9 cellular contexts compared by ENCODE assay signal in genomic region chr4:123478859-123479345, GRCh38.
DNase-seq lines count a peak whose midpoint lies in the region; ATAC-seq and TF ChIP-seq lines count a peak whose summit lies in the region.
"Had no signal": no experiment of that assay in that cellular context is flagged by ENCODE, and none has a peak within 500 bp of the region (broad histone marks: within the 10 kb centered on the region; RNA-seq: fewer than 3 reads in every experiment).

No MANE protein-coding gene starts in this region.

- H3K27me3 Mint-ChIP-seq in activated CD4-positive, alpha-beta T cell treated with anti-CD3 and anti-CD28 coated beads for 36 hours: no peaks in the 10 kb centered on the region
- H3K27me3 Mint-ChIP-seq in activated naive CD8-positive, alpha-beta T cell treated with anti-CD3 and anti-CD28 coated beads for 36 hours: no peaks in the 10 kb centered on the region

- H3K36me3 Mint-ChIP-seq in activated CD4-positive, alpha-beta T cell treated with anti-CD3 and anti-CD28 coated beads for 36 hours (ENCODE audit: low read depth): no peaks in the 10 kb centered on the region
- peaks cover 6% of the 10 kb centered on the region for H3K36me3 Mint-ChIP-seq in activated naive CD8-positive, alpha-beta T cell treated with anti-CD3 and anti-CD28 coated beads for 36 hours

- no peaks in the 10 kb centered on the region for H3K9me3 Mint-ChIP-seq in activated CD4-positive, alpha-beta T cell treated with anti-CD3 and anti-CD28 coated beads for 36 hours (ENCODE audit: low read depth)
- peaks cover 6% of the 10 kb centered on the region for H3K9me3 Mint-ChIP-seq in activated naive CD8-positive, alpha-beta T cell treated with anti-CD3 and anti-CD28 coated beads for 36 hours

- DNase-seq in activated CD4-positive, alpha-beta T cell treated with anti-CD3 and anti-CD28 coated beads for 36 hours: no peak
- DNase-seq in activated CD4-positive, alpha-beta T cell treated with anti-CD3 and anti-CD28 coated beads, Interleukin-2, amount 50 U/mL, for 4 hours: no peak
- peak; percentile 25 for DNase-seq in activated naive CD8-positive, alpha-beta T cell treated with anti-CD3 and anti-CD28 coated beads for 36 hours
- DNase-seq in kidney tubule cell (ENCODE audit: low spot score) (peak; percentile 88), sigmoid colon (no peak), NCI-H774 (lab: John Stamatoyannopoulos, UW) (no peak)

- TF ChIP-seq CTCF in sigmoid colon (IDR thresholded peaks at IDR 0.05): no peak

- CTCF ChIA-PET in activated CD4-positive, alpha-beta T cell treated with anti-CD3 and anti-CD28 coated beads for 36 hours (lab: Charles Lee): interaction anchor here (0.9 to 1.3 kb wide), 3 partner anchors 17 to 35 kb away, joined by 3 read pairs; no protein-coding TSS in a partner anchor

- POLR2A ChIA-PET in activated CD4-positive, alpha-beta T cell treated with anti-CD3 and anti-CD28 coated beads for 36 hours (lab: Charles Lee): interaction anchor here (0.6 to 1.7 kb wide), 2 partner anchors 10 to 80 kb away, joined by 4 to 6 read pairs; no protein-coding TSS in a partner anchor

- peak overlapping the region in 1 of 5 donors; percentile 44 for H3K9ac ChIP-seq in subcutaneous abdominal adipose tissue (ENCODE audit: low read length in 5 of 5)

- no peak for TF ChIP-seq EP300 in sigmoid colon (IDR thresholded peaks at IDR 0.05)

- H3K27ac Mint-ChIP-seq in activated CD4-positive, alpha-beta T cell treated with anti-CD3 and anti-CD28 coated beads for 36 hours: peak overlapping the region; percentile 71
- peak overlapping the region; percentile 80 for H3K27ac Mint-ChIP-seq in activated naive CD8-positive, alpha-beta T cell treated with anti-CD3 and anti-CD28 coated beads for 36 hours

- ATAC-seq in activated CD4-positive, alpha-beta T cell treated with anti-CD3 and anti-CD28 coated beads for 36 hours: no peak
- no peak for ATAC-seq in HG02973 (IDR thresholded peaks at IDR 0.05; ENCODE audit: unreplicated experiment)

- no peaks in the 10 kb centered on the region for H3K9me3 ChIP-seq in subcutaneous abdominal adipose tissue (ENCODE audit: control insufficient read depth in 5 of 5, low read length in 5 of 5)
- H3K9me3 ChIP-seq in sigmoid colon: no peaks in the 10 kb centered on the region

- H3K4me1 ChIP-seq in subcutaneous abdominal adipose tissue (ENCODE audit: control insufficient read depth in 5 of 5, insufficient read depth in 5 of 5, low read length in 5 of 5) (peaks cover 0 to 27% (median 17%) of the 10 kb centered on the region in 5 donors), sigmoid colon (peaks cover 0 to 9% (median 3%) of the 10 kb centered on the region in 4 donors)

- peak overlapping the region; percentile 54 for H3K27ac ChIP-seq in subcutaneous abdominal adipose tissue (ENCODE audit: low read depth, low read length)
- H3K27ac ChIP-seq in sigmoid colon: no peak overlapping the region

- H3K4me3 Mint-ChIP-seq in activated CD4-positive, alpha-beta T cell treated with anti-CD3 and anti-CD28 coated beads for 36 hours: no peak overlapping the region
- peak overlapping the region; percentile 70 for H3K4me3 Mint-ChIP-seq in activated naive CD8-positive, alpha-beta T cell treated with anti-CD3 and anti-CD28 coated beads for 36 hours

- peak overlapping the region in 1 of 5 donors; percentile 39 for H3K4me3 ChIP-seq in subcutaneous abdominal adipose tissue (ENCODE audit: low read depth in 1 of 5, low read length in 5 of 5)
- H3K4me3 ChIP-seq in sigmoid colon: no peak overlapping the region
- H3K4me3 ChIP-seq: skin epidermis had no signal

- H3K27me3 ChIP-seq in subcutaneous abdominal adipose tissue (ENCODE audit: control insufficient read depth in 5 of 5, insufficient read depth in 4 of 5, low read length in 5 of 5) (no peaks in the 10 kb centered on the region), sigmoid colon (no peaks in the 10 kb centered on the region)

- WGBS in sigmoid colon, 2 donors: 16 to 37% methylated on average over 6 of the region's 6 CpGs

- peaks cover 37% of the 10 kb centered on the region for H3K4me1 Mint-ChIP-seq in activated CD4-positive, alpha-beta T cell treated with anti-CD3 and anti-CD28 coated beads for 36 hours
- H3K4me1 Mint-ChIP-seq in activated naive CD8-positive, alpha-beta T cell treated with anti-CD3 and anti-CD28 coated beads for 36 hours: peaks cover 53% of the 10 kb centered on the region

- intact Hi-C loops in activated CD4-positive, alpha-beta T cell treated with anti-CD3 and anti-CD28 coated beads for 36 hours (cut with DNase I, micrococcal nuclease): loop anchor here in 1 of 2 experiments (2.0 kb wide), 1 partner anchor 80 kb away; no protein-coding TSS in a partner anchor
- intact Hi-C loops in sigmoid colon (cut with DNase I): no loop called here

- TF ChIP-seq POLR2A in sigmoid colon (IDR thresholded peaks at IDR 0.05): no peak

- H3K36me3 ChIP-seq in subcutaneous abdominal adipose tissue (ENCODE audit: control insufficient read depth in 5 of 5, insufficient read depth in 5 of 5, low read length in 5 of 5) (no peaks in the 10 kb centered on the region), sigmoid colon (no peaks in the 10 kb centered on the region)

Comparison
In these comparisons a context has a peak if more than half of its experiments do, and no peak if none do; other contexts are left out.
1. DNase-seq: peak in activated naive CD8-positive, alpha-beta T cell treated with anti-CD3 and anti-CD28 coated beads for 36 hours (single experiment) and kidney tubule cell (single experiment); none in activated CD4-positive, alpha-beta T cell treated with anti-CD3 and anti-CD28 coated beads for 36 hours (single experiment), activated CD4-positive, alpha-beta T cell treated with anti-CD3 and anti-CD28 coated beads, Interleukin-2, amount 50 U/mL, for 4 hours (0 of 2), sigmoid colon (single experiment) and NCI-H774 (single experiment).